Comparison of ENCODE assay signal across 8 cellular contexts in the genomic region with DNA sequence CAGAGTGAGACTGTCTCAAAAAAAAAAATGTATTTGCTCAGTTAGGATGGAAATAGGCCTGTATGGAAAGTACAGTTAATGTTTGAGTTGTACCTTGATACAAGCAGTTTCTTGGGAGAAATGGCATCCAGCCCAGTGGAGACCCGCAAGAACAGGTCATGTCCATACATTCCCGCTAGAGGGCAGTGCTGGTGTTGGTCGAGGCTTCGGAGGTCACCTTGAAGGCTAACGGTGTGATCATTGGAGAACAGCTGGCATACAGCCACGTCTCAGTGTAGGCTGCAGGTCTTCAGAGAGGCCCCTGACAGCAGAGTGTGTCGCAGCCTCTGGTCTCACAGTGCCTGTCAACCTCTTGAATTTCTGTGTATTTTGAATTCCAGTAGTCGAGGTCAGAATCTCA.
DNase-seq lines count a peak whose midpoint lies in the region; TF ChIP-seq lines count a peak whose summit lies in the region.

No MANE protein-coding gene starts in this region.

- no peak overlapping the region for H3K27ac ChIP-seq in parathyroid adenoma
- H3K27ac ChIP-seq in coronary artery = no peak overlapping the region

- no peak overlapping the region for H2AFZ ChIP-seq in parathyroid adenoma

- TF ChIP-seq CTCF in GM12873 (IDR thresholded peaks at IDR 0.05; ENCODE audit: insufficient read depth, low read depth, low read length, missing control alignments) (peak; percentile 73), fibroblast of pulmonary artery (IDR thresholded peaks at IDR 0.05; ENCODE audit: low read length, missing control alignments) (peak; percentile 35), parathyroid adenoma (IDR thresholded peaks at IDR 0.05) (peak; percentile 27), coronary artery (IDR thresholded peaks at IDR 0.05) (no peak)

- H3K79me2 ChIP-seq in parathyroid adenoma = no peaks in the 10 kb centered on the region

- DNase-seq in NCI-H2029 treated with DMSO at 0.1 percent for 48 hours (lab: John Stamatoyannopoulos, UW) = peak; percentile 55
- peak; percentile 28 for DNase-seq in activated T-cell treated with anti-CD3 and anti-CD28 coated beads for 1 hour (ENCODE audit: low read depth)
- peak; percentile 38 for DNase-seq in fibroblast of pulmonary artery (ENCODE audit: low read depth)
- no peak for DNase-seq in DMS114 treated with DMSO at 0.1 percent for 48 hours (lab: John Stamatoyannopoulos, UW; ENCODE audit: unreplicated experiment)
- DNase-seq in NK-92 (lab: John Stamatoyannopoulos, UW; ENCODE audit: unreplicated experiment) = no peak
- DNase-seq in coronary artery (ENCODE audit: low spot score) = no peak

- H3K9me3 ChIP-seq in parathyroid adenoma (ENCODE audit: control insufficient read depth, low read length) = no peaks in the 10 kb centered on the region

- H3K4me1 ChIP-seq in parathyroid adenoma = no peaks in the 10 kb centered on the region

- no peaks in the 10 kb centered on the region for H3K27me3 ChIP-seq in parathyroid adenoma (ENCODE audit: control insufficient read depth, insufficient read depth, low read length)

- no peaks in the 10 kb centered on the region for H3K36me3 ChIP-seq in parathyroid adenoma (ENCODE audit: control insufficient read depth, insufficient read depth, low read length)

- H3K4me3 ChIP-seq in fibroblast of pulmonary artery (replicated peaks; ENCODE audit: low read depth, low read length) = no peak overlapping the region
- no peak overlapping the region for H3K4me3 ChIP-seq in parathyroid adenoma (ENCODE audit: low read depth, low read length)
- no peak overlapping the region for H3K4me3 ChIP-seq in coronary artery

- H3K4me2 ChIP-seq in parathyroid adenoma (ENCODE audit: low read length) = peak overlapping the region; percentile 5

- no peak overlapping the region for H3K9ac ChIP-seq in parathyroid adenoma

Comparison
In these comparisons a context has a peak if more than half of its experiments do, and no peak if none do; other contexts are left out.
1. DNase-seq: peak in NCI-H2029 treated with DMSO at 0.1 percent for 48 hours (single experiment), activated T-cell treated with anti-CD3 and anti-CD28 coated beads for 1 hour (single experiment) and fibroblast of pulmonary artery (single experiment); none in DMS114 treated with DMSO at 0.1 percent for 48 hours (single experiment), NK-92 (single experiment) and coronary artery (single experiment).